Comparison of ENCODE assay signal across 21 cellular contexts in the genomic region with DNA sequence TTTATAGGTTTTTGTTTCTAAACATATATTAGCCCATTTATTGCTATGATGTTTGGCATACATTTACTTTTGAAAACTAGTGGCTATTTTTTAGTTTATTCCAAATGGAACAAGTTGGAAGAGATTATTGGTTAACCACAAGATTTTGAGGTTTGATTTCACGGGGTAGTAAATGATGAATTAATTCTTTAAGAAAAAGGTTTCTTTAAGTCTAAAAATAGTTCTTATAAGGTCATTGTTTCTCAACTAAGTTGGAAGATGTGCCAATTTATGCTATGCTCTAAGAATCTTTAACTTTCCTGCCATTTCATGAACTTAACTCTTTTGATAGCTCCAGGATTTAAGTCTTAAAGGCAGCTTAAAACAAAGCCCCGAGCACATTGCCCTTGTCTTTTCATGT.
DNase-seq lines count a peak whose midpoint lies in the region; ATAC-seq and TF ChIP-seq lines count a peak whose summit lies in the region.
"Had no signal": no experiment of that assay in that cellular context is flagged by ENCODE, and none has a peak within 500 bp of the region (broad histone marks: within the 10 kb centered on the region; RNA-seq: fewer than 3 reads in every experiment).

No MANE protein-coding gene starts in this region.

- in situ Hi-C loops in IMR-90 (cut with MboI; ENCODE audit: low sequenced_read_pairs) = no loop called here

- no peak for ATAC-seq in IMR-90 (ENCODE audit: low read depth)
- ATAC-seq in GM18520 (IDR thresholded peaks at IDR 0.05; ENCODE audit: unreplicated experiment) = no peak
- ATAC-seq: A549, HCT116 had no signal

- H3K36me3 Mint-ChIP-seq in H9 (ENCODE audit: insufficient read depth in 1 of 3, low read depth in 3 of 3) = no peaks in the 10 kb centered on the region; a peak in 1 of 7 replicates
- H3K36me3 Mint-ChIP-seq: IgD-negative memory B cell had no signal

- dilution Hi-C loops in IMR-90 (cut with HindIII; ENCODE audit: low sequenced_read_pairs, unreplicated experiment) = no loop called here

- H2AK5ac ChIP-seq in IMR-90 (ENCODE audit: low read depth, low read length) (peak overlapping the region; percentile 41; the same call in 1 of the 2 replicates), mesenchymal stem cell (ENCODE audit: low read length, severe bottlenecking) (no peak overlapping the region), H9 (ENCODE audit: insufficient read length, low read length) (no peak overlapping the region)

- peak overlapping the region; percentile 67; the same call in 1 of the 2 replicates for H3K56ac ChIP-seq in IMR-90 (ENCODE audit: extremely low read depth, insufficient read depth, low read length)
- no peak overlapping the region for H3K56ac ChIP-seq in H9 (ENCODE audit: insufficient read length, low read depth, low read length)

- TF ChIP-seq RAD21 in IMR-90 (IDR thresholded peaks at IDR 0.05; ENCODE audit: low read length) = no peak

- WGBS in IMR-90 (ENCODE audit: extremely low coverage in 2 of 2, insufficient read length in 1 of 2), 2 experiments = 100% methylated on average over 1 of the region's 2 CpGs; no CpG with 5 or more reads in 1 of the 2 experiments
- 95% methylated on average over 1 of the region's 2 CpGs for WGBS in mesenchymal stem cell
- no CpG with 5 or more reads among the region's 2 CpGs for WGBS in H9 (ENCODE audit: extremely low coverage, insufficient read length, low lambda C conversion rate)

- DNase-seq in IMR-90 (peak; percentile 41), choroid plexus epithelial cell (ENCODE audit: low read depth) (peak; percentile 4), mesenchymal stem cell (peak; percentile 24), vagina (ENCODE audit: extremely low spot score in 2 of 2) (no peak), dedifferentiated amniotic fluid mesenchymal stem cell (ENCODE audit: extremely low spot score) (no peak), H9 (no peak)
- DNase-seq: BE2C, COR-L47, DMS 273 treated with DMSO at 0.1 percent for 48 hours, DMS79 treated with DMSO at 0.1 percent for 48 hours, GM23248, MV-4-11, NCI-H1105 treated with DMSO at 0.1 percent for 48 hours, NCI-H2029 treated with DMSO at 0.1 percent for 48 hours, NCI-H226, NCI-H748 treated with DMSO at 0.1 percent for 48 hours, PC-9 had no signal

- POLR2A ChIA-PET in IMR-90 (lab: Charles Lee; ENCODE audit: unreplicated experiment) = no interaction called here

- intact Hi-C loops in IMR-90 (cut with micrococcal nuclease) (loop anchor here (10.0 kb wide), 1 partner anchor 442 kb away; no protein-coding TSS in a partner anchor), vagina (cut with DNase I) (no loop called here)

- TF ChIP-seq CTCF in IMR-90 (conservative IDR thresholded peaks at IDR 0.05; ENCODE audit: low read depth, low read length) (no peak), choroid plexus epithelial cell (conservative IDR thresholded peaks at IDR 0.05; ENCODE audit: low read depth, low read length) (no peak), vagina (IDR thresholded peaks at IDR 0.05) (no peak), H9 (conservative IDR thresholded peaks at IDR 0.05) (no peak)

- H2BK20ac ChIP-seq in IMR-90 (ENCODE audit: low read depth, low read length) (peak overlapping the region; percentile 74), H9 (ENCODE audit: low read depth, low read length, poor library complexity, severe bottlenecking) (no peak overlapping the region)

- no peak overlapping the region for H3K4me3 Mint-ChIP-seq in H9
- H3K4me3 Mint-ChIP-seq: IgD-negative memory B cell had no signal

- H3K36me3 ChIP-seq in IMR-90 (ENCODE audit: control insufficient read depth, insufficient read depth, low read length) = no peaks in the 10 kb centered on the region
- H3K36me3 ChIP-seq in mesenchymal stem cell (ENCODE audit: control insufficient read depth in 1 of 2, insufficient read depth in 2 of 2, low read depth in 1 of 2, low read length in 2 of 2) = no peaks in the 10 kb centered on the region
- H3K36me3 ChIP-seq in vagina = no peaks in the 10 kb centered on the region
- H3K36me3 ChIP-seq: BE2C had no signal

- H3K14ac ChIP-seq in IMR-90 (replicated peaks; ENCODE audit: low read depth, low read length) = peak overlapping the region; percentile 62
- H3K14ac ChIP-seq in mesenchymal stem cell (ENCODE audit: low read length in 2 of 2) = no peak overlapping the region
- H3K14ac ChIP-seq in H9 (ENCODE audit: insufficient read depth, low read length) = no peak overlapping the region

- H3K18ac ChIP-seq in IMR-90 (ENCODE audit: low read depth, low read length) (peak overlapping the region; percentile 97), mesenchymal stem cell (ENCODE audit: low read depth in 1 of 2, low read length in 2 of 2) (no peak overlapping the region), H9 (ENCODE audit: insufficient read length, low read depth, low read length) (no peak overlapping the region)

- H2BK5ac ChIP-seq in IMR-90 (ENCODE audit: low read depth, low read length, poor library complexity, severe bottlenecking) (peak overlapping the region; percentile 61), mesenchymal stem cell (ENCODE audit: low read depth, low read length, poor library complexity, severe bottlenecking) (no peak overlapping the region), H9 (ENCODE audit: insufficient read length, low read length) (no peak overlapping the region)

- no peaks in the 10 kb centered on the region for H3K79me1 ChIP-seq in IMR-90 (ENCODE audit: low read depth in 1 of 2, low read length in 2 of 2)
- no peaks in the 10 kb centered on the region for H3K79me1 ChIP-seq in mesenchymal stem cell (replicated peaks; ENCODE audit: low read length, poor library complexity, severe bottlenecking)
- H3K79me1 ChIP-seq in H9 (ENCODE audit: insufficient read depth, low read depth, low read length, poor library complexity, severe bottlenecking) = no peaks in the 10 kb centered on the region

- no peaks in the 10 kb centered on the region for H3K79me2 ChIP-seq in H9 (ENCODE audit: insufficient read depth, low read length)

- peak overlapping the region; percentile 70 for H2BK120ac ChIP-seq in IMR-90 (ENCODE audit: low read depth, low read length)
- no peak overlapping the region for H2BK120ac ChIP-seq in mesenchymal stem cell (ENCODE audit: low read depth, low read length)
- H2BK120ac ChIP-seq in H9 (ENCODE audit: low read depth, low read length, poor library complexity, severe bottlenecking) = no peak overlapping the region

- H3K23me2 ChIP-seq in H9 (ENCODE audit: insufficient read length, low read depth, low read length, poor library complexity, severe bottlenecking) = no peaks in the 10 kb centered on the region

- H2BK15ac ChIP-seq in IMR-90 (ENCODE audit: low read depth, low read length) = peak overlapping the region; percentile 95
- no peak overlapping the region for H2BK15ac ChIP-seq in mesenchymal stem cell (ENCODE audit: low read depth, poor library complexity, severe bottlenecking)
- H2BK15ac ChIP-seq in H9 (ENCODE audit: low read depth, low read length) = no peak overlapping the region

- H3K9ac ChIP-seq in IMR-90 (ENCODE audit: low read depth, low read length) (no peak overlapping the region; the same call in 1 of the 2 replicates), mesenchymal stem cell (ENCODE audit: low read length) (no peak overlapping the region), H9 (ENCODE audit: extremely low read depth, insufficient read length, low read length) (no peak overlapping the region)
- H3K9ac ChIP-seq: GM23248 had no signal

- H3K9me3 ChIP-seq in IMR-90 (ENCODE audit: control insufficient read depth, insufficient read depth, low read length) (no peaks in the 10 kb centered on the region), mesenchymal stem cell (ENCODE audit: control insufficient read depth, low read length) (no peaks in the 10 kb centered on the region), vagina (no peaks in the 10 kb centered on the region), H9 (ENCODE audit: control insufficient read depth, low read depth, low read length) (no peaks in the 10 kb centered on the region)
- H3K9me3 ChIP-seq: A549, BE2C had no signal

- CTCF ChIA-PET in IMR-90 (lab: Yijun Ruan, JAX) = no interaction called here

- H3K4ac ChIP-seq in IMR-90 (ENCODE audit: low read depth, low read length) (peak overlapping the region; percentile 74), mesenchymal stem cell (ENCODE audit: low read depth in 1 of 2, low read length in 2 of 2) (no peak overlapping the region), H9 (ENCODE audit: low read depth, low read length) (no peak overlapping the region)

- H3K9me3 Mint-ChIP-seq in H9 = no peaks in the 10 kb centered on the region; a peak in 1 of 5 replicates

- H4K8ac ChIP-seq in IMR-90 (ENCODE audit: low read depth in 2 of 2, low read length in 2 of 2) = peak overlapping the region; percentile 54 to 85
- no peak overlapping the region for H4K8ac ChIP-seq in mesenchymal stem cell (ENCODE audit: low read length)
- no peak overlapping the region for H4K8ac ChIP-seq in H9 (replicated peaks; ENCODE audit: insufficient read length, low read depth, low read length)

- peaks cover 4 to 10% of the 10 kb centered on the region in 2 experiments for H3K4me1 Mint-ChIP-seq in H9

- H2BK12ac ChIP-seq in mesenchymal stem cell (ENCODE audit: low read length in 2 of 2) (no peak overlapping the region), H9 (ENCODE audit: insufficient read length, low read depth, low read length) (no peak overlapping the region)

- H3K9me1 ChIP-seq in IMR-90 (ENCODE audit: insufficient read depth, low read length) = peaks cover 3% of the 10 kb centered on the region; the same call in 1 of the 2 replicates

- BruUV-seq in IMR-90 (replicated peaks; lab: Mats Ljungman, UMichigan) = no TSS peak

- H3K4me2 ChIP-seq in IMR-90 (ENCODE audit: low read depth, low read length) = peak overlapping the region; percentile 81; the same call in 1 of the 2 replicates
- no peak overlapping the region for H3K4me2 ChIP-seq in mesenchymal stem cell (ENCODE audit: low read length, poor library complexity, severe bottlenecking)
- H3K4me2 ChIP-seq in H9 (ENCODE audit: insufficient read depth, insufficient read length, low read length) = no peak overlapping the region
- H3K4me2 ChIP-seq: A549, PC-9 had no signal

- H3K4me3 ChIP-seq in IMR-90 (ENCODE audit: insufficient read depth, low read depth, low read length) (no peak overlapping the region), choroid plexus epithelial cell (ENCODE audit: low read depth, low read length) (no peak overlapping the region), mesenchymal stem cell (ENCODE audit: insufficient read depth in 1 of 2, low read depth in 1 of 2, low read length in 2 of 2) (no peak overlapping the region), vagina (no peak overlapping the region)
- H3K4me3 ChIP-seq: A549, GM23248, PC-9 had no signal

- peak overlapping the region; percentile 66; the same call in 1 of the 2 replicates for H4K5ac ChIP-seq in IMR-90 (ENCODE audit: low read depth, low read length)
- H4K5ac ChIP-seq in H9 (ENCODE audit: insufficient read length, low read depth, low read length) = no peak overlapping the region

- no peaks in the 10 kb centered on the region for H3K27me3 Mint-ChIP-seq in H9 (ENCODE audit: low read depth)
- H3K27me3 Mint-ChIP-seq: IgD-negative memory B cell had no signal

- H3K23ac ChIP-seq in IMR-90 (ENCODE audit: low read depth, low read length) (peak overlapping the region; percentile 50), mesenchymal stem cell (ENCODE audit: low read length in 2 of 2) (no peak overlapping the region), H9 (ENCODE audit: insufficient read length, low read depth, low read length) (no peak overlapping the region)

- no peaks in the 10 kb centered on the region for H4K20me1 ChIP-seq in IMR-90 (ENCODE audit: insufficient read depth, low read length)
- H4K20me1 ChIP-seq in H9 (ENCODE audit: control insufficient read depth, insufficient read depth, insufficient read length) = no peaks in the 10 kb centered on the region

- H3T11ph ChIP-seq in H9 (ENCODE audit: low read length) = no peak overlapping the region

- no peak overlapping the region for H2AK9ac ChIP-seq in IMR-90 (replicated peaks; ENCODE audit: low read depth, low read length, poor library complexity)

- H4K91ac ChIP-seq in IMR-90 (ENCODE audit: insufficient read depth, low read depth, low read length) (peak overlapping the region; percentile 92), mesenchymal stem cell (ENCODE audit: low read length) (no peak overlapping the region), H9 (ENCODE audit: insufficient read length, low read depth, low read length) (no peak overlapping the region)

- H3K27ac ChIP-seq in IMR-90 (ENCODE audit: insufficient read depth, low read length) (peak overlapping the region; percentile 99), mesenchymal stem cell (ENCODE audit: low read length, poor library complexity, severe bottlenecking) (no peak overlapping the region), vagina (peak overlapping the region; percentile 58), H9 (ENCODE audit: insufficient read length, low read depth, low read length) (no peak overlapping the region)
- H3K27ac ChIP-seq: A549, GM23248, PC-9 had no signal

- no peak overlapping the region for H2AFZ ChIP-seq in IMR-90 (replicated peaks; ENCODE audit: low read length, poor library complexity)
- H2AFZ ChIP-seq in mesenchymal stem cell (ENCODE audit: low read depth, low read length) = no peak overlapping the region
- H2AFZ ChIP-seq in H9 (ENCODE audit: low read length) = no peak overlapping the region
- H2AFZ ChIP-seq: GM23248, PC-9 had no signal

- H3K27me3 ChIP-seq in IMR-90 (ENCODE audit: control insufficient read depth, insufficient read depth, low read length) (no peaks in the 10 kb centered on the region), mesenchymal stem cell (ENCODE audit: control insufficient read depth in 1 of 2, insufficient read depth in 1 of 2, low read length in 2 of 2) (no peaks in the 10 kb centered on the region), vagina (no peaks in the 10 kb centered on the region), H9 (ENCODE audit: insufficient read depth, low read length) (no peaks in the 10 kb centered on the region)
- H3K27me3 ChIP-seq: BE2C had no signal

- no peak overlapping the region for H3K27ac Mint-ChIP-seq in H9

- H3K4me1 ChIP-seq in IMR-90 (ENCODE audit: control insufficient read depth, insufficient read depth, low read length) (peaks cover 11% of the 10 kb centered on the region), mesenchymal stem cell (ENCODE audit: control insufficient read depth, insufficient read depth, low read depth, low read length) (no peaks in the 10 kb centered on the region), vagina (peaks cover 12% of the 10 kb centered on the region), H9 (ENCODE audit: insufficient read depth, low read length) (no peaks in the 10 kb centered on the region)
- H3K4me1 ChIP-seq: A549, BE2C had no signal

- TF ChIP-seq POLR2A in IMR-90 (IDR thresholded peaks at IDR 0.05; ENCODE audit: low read depth, low read length) (no peak), vagina (IDR thresholded peaks at IDR 0.05) (no peak)

Comparison
In these comparisons a context has a peak if more than half of its experiments do, and no peak if none do; other contexts are left out.
1. DNase-seq: peak in IMR-90 (single experiment), choroid plexus epithelial cell (single experiment) and mesenchymal stem cell (single experiment); none in vagina (0 of 2), dedifferentiated amniotic fluid mesenchymal stem cell (single experiment) and H9 (single experiment).
2. H3K27ac ChIP-seq: peak in IMR-90 (single experiment) and vagina (single experiment); none in mesenchymal stem cell (single experiment) and H9 (single experiment).
3. H4K8ac ChIP-seq: peak in IMR-90 (2 of 2); none in mesenchymal stem cell (single experiment) and H9 (single experiment).